In genomic region chr4:168884251-168885124, GRCh38 we compare ENCODE assay signal across 33 cellular contexts.
DNase-seq lines count a peak whose midpoint lies in the region; ATAC-seq and TF ChIP-seq lines count a peak whose summit lies in the region.
"Had no signal": no experiment of that assay in that cellular context is flagged by ENCODE, and none has a peak within 500 bp of the region (broad histone marks: within the 10 kb centered on the region; RNA-seq: fewer than 3 reads in every experiment).

No MANE protein-coding gene starts in this region.

- H3K4me3 ChIP-seq in esophagus muscularis mucosa = peak overlapping the region in 1 of 4 donors; percentile 3
- H3K4me3 ChIP-seq in transverse colon = no peak overlapping the region
- no peak overlapping the region for H3K4me3 ChIP-seq in naive thymus-derived CD4-positive, alpha-beta T cell (ENCODE audit: low read length)
- H3K4me3 ChIP-seq: breast epithelium, esophagus squamous epithelium, GM23338, right atrium auricular region, vagina had no signal

- ATAC-seq in HG03175 (IDR thresholded peaks at IDR 0.05; ENCODE audit: unreplicated experiment) = no peak
- no peak for ATAC-seq in naive thymus-derived CD4-positive, alpha-beta T cell
- ATAC-seq: GM23338; left lobe of liver; naive thymus-derived CD8-positive, alpha-beta T cell; stimulated activated memory B cell treated with anti-CD40 and anti-IgM and Interleukin-4, amounts not matched to agents 10 μg/mL and 1 μg/mL and 100 μg/mL, for 72 hours had no signal

- intact Hi-C loops in esophagus muscularis mucosa (cut with DNase I) = no loop called here
- intact Hi-C loops in transverse colon (cut with DNase I; ENCODE audit: low total_unique reads) = no loop called here
- intact Hi-C loops in naive thymus-derived CD4-positive, alpha-beta T cell (cut with micrococcal nuclease) = no loop called here

- CTCF ChIA-PET in naive thymus-derived CD4-positive, alpha-beta T cell (lab: Charles Lee) = no interaction called here

- H3K27me3 Mint-ChIP-seq in nephron progenitor cell (ENCODE audit: low read depth, poor library complexity) = no peaks in the 10 kb centered on the region
- peaks cover 6 to 27% (median 19%) of the 10 kb centered on the region in 5 donors for H3K27me3 Mint-ChIP-seq in naive thymus-derived CD4-positive, alpha-beta T cell

- H3K27ac Mint-ChIP-seq in nephron progenitor cell = peak overlapping the region; percentile 44
- H3K27ac Mint-ChIP-seq in naive thymus-derived CD4-positive, alpha-beta T cell = no peak overlapping the region
- H3K27ac Mint-ChIP-seq: activated naive CD4-positive, alpha-beta T cell treated with anti-CD3 and anti-CD28 coated beads, Interleukin-2, amount 10 ng/mL, durations not matched to agents 7 days and 5 days; activated T-helper 1 cell treated with anti-CD3 and anti-CD28 coated beads, Interleukin-12 subunit alpha, Interleukin-12 subunit beta, Interleukin-2, Interleukin-4 antibody, amounts not matched to agents 30 ng/mL and 10 ng/mL and 1 ng/mL, durations not matched to agents 14 hours and 24 hours and 36 hours; CD4-positive, alpha-beta memory T cell; GM23338; naive thymus-derived CD8-positive, alpha-beta T cell; stimulated activated memory B cell treated with anti-CD40 and anti-IgM and Interleukin-4, amounts not matched to agents 10 μg/mL and 1 μg/mL and 100 μg/mL, for 72 hours had no signal

- POLR2A ChIA-PET in naive thymus-derived CD4-positive, alpha-beta T cell (lab: Charles Lee) = no interaction called here

- TF ChIP-seq POLR2A in esophagus muscularis mucosa (IDR thresholded peaks at IDR 0.05; ENCODE audit: low read depth) (no peak), transverse colon (IDR thresholded peaks at IDR 0.05) (no peak)

- H3K27me3 ChIP-seq in esophagus muscularis mucosa = no peaks in the 10 kb centered on the region
- no peaks in the 10 kb centered on the region for H3K27me3 ChIP-seq in transverse colon
- H3K27me3 ChIP-seq in naive thymus-derived CD4-positive, alpha-beta T cell (ENCODE audit: control insufficient read depth in 2 of 2, insufficient read depth in 2 of 2, low read length in 2 of 2) = no peaks in the 10 kb centered on the region
- H3K27me3 ChIP-seq: breast epithelium, esophagus squamous epithelium, right atrium auricular region, vagina had no signal

- TF ChIP-seq CTCF in esophagus muscularis mucosa (IDR thresholded peaks at IDR 0.05) (no peak), nephron progenitor cell (IDR thresholded peaks at IDR 0.05) (no peak), transverse colon (IDR thresholded peaks at IDR 0.05) (no peak)

- H3K27ac ChIP-seq in esophagus muscularis mucosa (replicated peaks in 1 of 4) (peak overlapping the region; percentile 59 to 90 (median 79)), transverse colon (peak overlapping the region; percentile 18 to 81 (median 33))
- H3K27ac ChIP-seq in naive thymus-derived CD4-positive, alpha-beta T cell (ENCODE audit: low read depth, low read length) = no peak overlapping the region
- H3K27ac ChIP-seq: 22Rv1, parathyroid adenoma had no signal

- TF ChIP-seq EP300 in esophagus muscularis mucosa (IDR thresholded peaks at IDR 0.05) (no peak), transverse colon (IDR thresholded peaks at IDR 0.05; ENCODE audit: low read depth) (no peak)

- peaks cover 68% of the 10 kb centered on the region for H3K36me3 Mint-ChIP-seq in nephron progenitor cell (ENCODE audit: low read depth)
- H3K36me3 Mint-ChIP-seq in naive thymus-derived CD4-positive, alpha-beta T cell = peaks cover 0 to 14% (median 0%) of the 10 kb centered on the region in 5 donors
- H3K36me3 Mint-ChIP-seq: activated naive CD4-positive, alpha-beta T cell treated with anti-CD3 and anti-CD28 coated beads, Interleukin-2, amount 10 ng/mL, durations not matched to agents 7 days and 5 days; CD4-positive, alpha-beta memory T cell; naive thymus-derived CD8-positive, alpha-beta T cell had no signal

- no peaks in the 10 kb centered on the region for H3K9me3 Mint-ChIP-seq in nephron progenitor cell
- H3K9me3 Mint-ChIP-seq in naive thymus-derived CD4-positive, alpha-beta T cell = peaks cover 0 to 1% (median 0%) of the 10 kb centered on the region in 11 donors
- H3K9me3 Mint-ChIP-seq: activated naive CD4-positive, alpha-beta T cell treated with anti-CD3 and anti-CD28 coated beads, Interleukin-2, amount 10 ng/mL, durations not matched to agents 7 days and 5 days; activated T-helper 1 cell treated with anti-CD3 and anti-CD28 coated beads, Interleukin-12 subunit alpha, Interleukin-12 subunit beta, Interleukin-2, Interleukin-4 antibody, amounts not matched to agents 30 ng/mL and 10 ng/mL and 1 ng/mL, durations not matched to agents 14 hours and 24 hours and 36 hours; GM23338; mesothelial cell of epicardium; naive thymus-derived CD8-positive, alpha-beta T cell; stimulated activated memory B cell treated with anti-CD40 and anti-IgM and Interleukin-4, amounts not matched to agents 10 μg/mL and 1 μg/mL and 100 μg/mL, for 72 hours had no signal

- no peaks in the 10 kb centered on the region for H3K9me3 ChIP-seq in esophagus muscularis mucosa
- H3K9me3 ChIP-seq in transverse colon = no peaks in the 10 kb centered on the region
- no peaks in the 10 kb centered on the region for H3K9me3 ChIP-seq in naive thymus-derived CD4-positive, alpha-beta T cell (ENCODE audit: control insufficient read depth in 2 of 3, low read length in 3 of 3)
- H3K9me3 ChIP-seq: breast epithelium, esophagus squamous epithelium, vagina had no signal

- H3K4me1 Mint-ChIP-seq in nephron progenitor cell = peaks cover 45% of the 10 kb centered on the region
- H3K4me1 Mint-ChIP-seq in naive thymus-derived CD4-positive, alpha-beta T cell = peaks cover 0 to 9% (median 0%) of the 10 kb centered on the region in 7 donors
- H3K4me1 Mint-ChIP-seq: activated naive CD4-positive, alpha-beta T cell treated with anti-CD3 and anti-CD28 coated beads, Interleukin-2, amount 10 ng/mL, durations not matched to agents 7 days and 5 days; CD4-positive, alpha-beta memory T cell had no signal

- WGBS in esophagus muscularis mucosa = 82% methylated on average over 8 of the region's 8 CpGs
- 76 to 89% methylated on average over 8 of the region's 8 CpGs for WGBS in transverse colon (ENCODE audit: low coverage in 1 of 2), 2 donors

- in situ Hi-C loops in transverse colon (cut with MboI; ENCODE audit: low pct_ligation_motif_present in 1 of 4, low pct_unique_long_range_greater_than_20kb in 1 of 4, low sequenced_read_pairs in 3 of 4) = no loop called here

- H3K36me3 ChIP-seq in esophagus muscularis mucosa (peaks cover 6 to 62% (median 50%) of the 10 kb centered on the region in 4 donors), transverse colon (no peaks in the 10 kb centered on the region)
- no peaks in the 10 kb centered on the region for H3K36me3 ChIP-seq in naive thymus-derived CD4-positive, alpha-beta T cell (ENCODE audit: control insufficient read depth in 2 of 3, insufficient read depth in 3 of 3, low read length in 3 of 3)
- H3K36me3 ChIP-seq: breast epithelium had no signal

- DNase-seq in NCI-H2029 (lab: John Stamatoyannopoulos, UW) (peak; percentile 17), NCI-H2029 treated with DMSO at 0.1 percent for 48 hours (lab: John Stamatoyannopoulos, UW) (no peak), esophagus muscularis mucosa (ENCODE audit: extremely low spot score) (no peak), nephron progenitor cell (no peak), transverse colon (no peak), HuH-7.5 (ENCODE audit: low spot score) (no peak)
- DNase-seq in naive thymus-derived CD4-positive, alpha-beta T cell = no peak
- DNase-seq: activated CD4-positive, alpha-beta T cell treated with anti-CD3 and anti-CD28 coated beads, Interleukin-2, amount 50 U/mL, for 48 hours; activated naive CD4-positive, alpha-beta T cell treated with anti-CD3 and anti-CD28 coated beads, Interleukin-2, amount 10 ng/mL, durations not matched to agents 7 days and 5 days; CD4-positive, alpha-beta memory T cell; cortex of kidney; esophagus squamous epithelium; hippocampal formation; naive thymus-derived CD8-positive, alpha-beta T cell; NCI-H1105; NCI-H2081; NCI-H226; NCI-H748 treated with DMSO at 0.1 percent for 48 hours; SIG-M5; stimulated activated CD4-positive, alpha-beta T cell treated with anti-CD3 and anti-CD28 coated beads, Interleukin-12 subunit alpha, Interleukin-12 subunit beta, amount 100 ng/mL, for 4 hours; stimulated activated CD4-positive, alpha-beta T cell treated with anti-CD3 and anti-CD28 coated beads, Interleukin-4, amount 100 ng/mL, for 24 hours; substantia nigra had no signal

- H3K4me3 Mint-ChIP-seq in nephron progenitor cell = no peak overlapping the region
- H3K4me3 Mint-ChIP-seq in naive thymus-derived CD4-positive, alpha-beta T cell = no peak overlapping the region
- H3K4me3 Mint-ChIP-seq: activated naive CD4-positive, alpha-beta T cell treated with anti-CD3 and anti-CD28 coated beads, Interleukin-2, amount 10 ng/mL, durations not matched to agents 7 days and 5 days; activated T-helper 1 cell treated with anti-CD3 and anti-CD28 coated beads, Interleukin-12 subunit alpha, Interleukin-12 subunit beta, Interleukin-2, Interleukin-4 antibody, amounts not matched to agents 30 ng/mL and 10 ng/mL and 1 ng/mL, durations not matched to agents 14 hours and 24 hours and 36 hours; GM23338; mesothelial cell of epicardium; naive thymus-derived CD8-positive, alpha-beta T cell; stimulated activated memory B cell treated with anti-CD40 and anti-IgM and Interleukin-4, amounts not matched to agents 10 μg/mL and 1 μg/mL and 100 μg/mL, for 72 hours had no signal

- peaks cover 73 to 99% (median 96%) of the 10 kb centered on the region in 4 donors for H3K4me1 ChIP-seq in esophagus muscularis mucosa
- H3K4me1 ChIP-seq in transverse colon = peaks cover 0 to 43% (median 3%) of the 10 kb centered on the region in 4 donors
- H3K4me1 ChIP-seq in naive thymus-derived CD4-positive, alpha-beta T cell (ENCODE audit: control insufficient read depth in 2 of 2, insufficient read depth in 2 of 2, low read length in 2 of 2) = no peaks in the 10 kb centered on the region
